In genomic region chr2:15363142-15363541, GRCh38 we compare ENCODE assay signal across 18 cellular contexts.
DNase-seq lines count a peak whose midpoint lies in the region; ATAC-seq and TF ChIP-seq lines count a peak whose summit lies in the region.
"Had no signal": no experiment of that assay in that cellular context is flagged by ENCODE, and none has a peak within 500 bp of the region (broad histone marks: within the 10 kb centered on the region; RNA-seq: fewer than 3 reads in every experiment).

No MANE protein-coding gene starts in this region.

- H3K79me1 ChIP-seq in mesendoderm (ENCODE audit: low read length) = no peaks in the 10 kb centered on the region

- peak; percentile 9 for DNase-seq in Caki2 (ENCODE audit: low read depth)
- DNase-seq in NCI-H226 = peak; percentile 82
- peak; percentile 81 for DNase-seq in epithelial cell of esophagus (ENCODE audit: low read depth)
- peak; percentile 60 for DNase-seq in mesendoderm
- DNase-seq in NOMO-1 (lab: John Stamatoyannopoulos, UW; ENCODE audit: unreplicated experiment in 2 of 2) = no peak
- DNase-seq: activated CD8-positive, alpha-beta T cell treated with anti-CD3 and anti-CD28 coated beads for 36 hours; hypothalamus; left ventricle myocardium inferior; MG63; NCI-H1930; NCI-H524 treated with DMSO at 0.1 percent for 48 hours; posterior cingulate gyrus; stimulated activated CD4-positive, alpha-beta T cell treated with anti-CD3 and anti-CD28 coated beads, Interleukin-12 subunit alpha, Interleukin-12 subunit beta, amount 100 ng/mL, for 4 hours; uterus had no signal

- no peak overlapping the region for H2BK120ac ChIP-seq in mesendoderm (ENCODE audit: low read depth, low read length)

- H2BK5ac ChIP-seq in mesendoderm (ENCODE audit: low read length) = no peak overlapping the region

- no peaks in the 10 kb centered on the region for H3K4me1 ChIP-seq in mesendoderm (ENCODE audit: control insufficient read depth, low read depth, low read length)
- H3K4me1 ChIP-seq: left ventricle myocardium inferior, uterus had no signal

- no peak for TF ChIP-seq CTCF in epithelial cell of esophagus (IDR thresholded peaks at IDR 0.05; ENCODE audit: insufficient read depth, low read depth, low read length, missing control alignments)

- H3K4ac ChIP-seq in mesendoderm (ENCODE audit: low read depth, low read length) = no peak overlapping the region

- H3K23ac ChIP-seq in mesendoderm (ENCODE audit: low read length) = no peak overlapping the region

- in situ Hi-C loops in Caki2 (cut with HindIII; ENCODE audit: low pct_unique_long_range_greater_than_20kb, low sequenced_read_pairs) = no loop called here

- H3K36me3 ChIP-seq in mesendoderm (ENCODE audit: control insufficient read depth, insufficient read depth, low read length) = no peaks in the 10 kb centered on the region
- H3K36me3 ChIP-seq: MG63, uterus had no signal

- no peaks in the 10 kb centered on the region for H3K79me2 ChIP-seq in mesendoderm (ENCODE audit: control insufficient read depth, insufficient read depth, low read length)

- H3K18ac ChIP-seq in mesendoderm (ENCODE audit: low read length) = no peak overlapping the region

- no peak overlapping the region for H3K9ac ChIP-seq in mesendoderm (ENCODE audit: low read length)

- H4K5ac ChIP-seq in mesendoderm (ENCODE audit: low read length) = no peak overlapping the region

- H3K4me2 ChIP-seq in mesendoderm (ENCODE audit: low read length) = no peak overlapping the region

- H4K8ac ChIP-seq in mesendoderm (ENCODE audit: low read depth, low read length) = no peak overlapping the region

- H3K4me3 ChIP-seq in epithelial cell of esophagus (ENCODE audit: low read length) = no peak overlapping the region
- no peak overlapping the region for H3K4me3 ChIP-seq in mesendoderm (ENCODE audit: low read length)
- H3K4me3 ChIP-seq: left ventricle myocardium inferior, MG63, uterus had no signal

- H3K56ac ChIP-seq in mesendoderm (ENCODE audit: low read length) = no peak overlapping the region

- no peak for ATAC-seq in GM21576 (IDR thresholded peaks at IDR 0.05; ENCODE audit: unreplicated experiment)
- no peak for ATAC-seq in GM21423 (IDR thresholded peaks at IDR 0.05; ENCODE audit: unreplicated experiment)
- no peak for ATAC-seq in GM18520 (IDR thresholded peaks at IDR 0.05; ENCODE audit: unreplicated experiment)
- ATAC-seq: activated CD8-positive, alpha-beta T cell treated with anti-CD3 and anti-CD28 coated beads for 36 hours; esophagus mucosa had no signal

- no peaks in the 10 kb centered on the region for H3K27me3 ChIP-seq in mesendoderm (ENCODE audit: insufficient read depth, low read length, poor library complexity)
- H3K27me3 ChIP-seq: MG63, uterus had no signal

- H2BK15ac ChIP-seq in mesendoderm (replicated peaks; ENCODE audit: low read depth) = no peak overlapping the region

- H3K27ac ChIP-seq in mesendoderm (ENCODE audit: low read depth, low read length) = no peak overlapping the region
- H3K27ac ChIP-seq: left ventricle myocardium inferior, uterus had no signal

- H2AK5ac ChIP-seq in mesendoderm (ENCODE audit: low read length) = no peak overlapping the region

Comparison
In these comparisons a context has a peak if more than half of its experiments do, and no peak if none do; other contexts are left out.
1. DNase-seq: peak in Caki2 (single experiment), NCI-H226 (single experiment), epithelial cell of esophagus (single experiment) and mesendoderm (single experiment); none in NOMO-1 (0 of 2).